29 cellular contexts compared by ENCODE assay signal in genomic region chr5:763998-764781, GRCh38. TPM values are rescaled to one million over a fixed set of nuclear protein-coding genes. Genes with fewer than 3 reads are reported as not detected.
DNase-seq lines count a peak whose midpoint lies in the region; ATAC-seq and TF ChIP-seq lines count a peak whose summit lies in the region.
"Had no signal": no experiment of that assay in that cellular context is flagged by ENCODE, and none has a peak within 500 bp of the region (broad histone marks: within the 10 kb centered on the region; RNA-seq: fewer than 3 reads in every experiment).

No MANE protein-coding gene starts in this region.

- no peaks in the 10 kb centered on the region for H3K4me1 Mint-ChIP-seq in activated CD4-positive, alpha-beta T cell treated with anti-CD3 and anti-CD28 coated beads, Interleukin-2, amount 10 ng/mL, durations not matched to agents 24 days and 14 days

- no CpG with 5 or more reads among the region's 31 CpGs for WGBS in trophoblast cell (ENCODE audit: extremely low coverage, insufficient coverage, insufficient read length)
- 90 to 98% methylated on average over 4 to 8 of the region's 31 CpGs for WGBS in gastroesophageal sphincter (ENCODE audit: low coverage in 1 of 2), 2 donors

- no peaks in the 10 kb centered on the region for H3K9me3 Mint-ChIP-seq in activated CD4-positive, alpha-beta T cell treated with anti-CD3 and anti-CD28 coated beads, Interleukin-2, amount 10 ng/mL, durations not matched to agents 24 days and 14 days
- H3K9me3 Mint-ChIP-seq: activated naive CD4-positive, alpha-beta T cell treated with anti-CD3 and anti-CD28 coated beads for 36 hours; neural crest cell; T-cell had no signal

- no peak overlapping the region for H3K4me3 Mint-ChIP-seq in activated CD4-positive, alpha-beta T cell treated with anti-CD3 and anti-CD28 coated beads, Interleukin-2, amount 10 ng/mL, durations not matched to agents 24 days and 14 days
- H3K4me3 Mint-ChIP-seq: activated naive CD4-positive, alpha-beta T cell treated with anti-CD3 and anti-CD28 coated beads for 36 hours; neural crest cell; T-cell had no signal

- H2AFZ ChIP-seq in trophoblast cell (ENCODE audit: insufficient read depth, low read length, poor library complexity) = no peak overlapping the region

- H3K27ac Mint-ChIP-seq in activated CD4-positive, alpha-beta T cell treated with anti-CD3 and anti-CD28 coated beads, Interleukin-2, amount 10 ng/mL, durations not matched to agents 24 days and 14 days = no peak overlapping the region
- H3K27ac Mint-ChIP-seq: activated naive CD4-positive, alpha-beta T cell treated with anti-CD3 and anti-CD28 coated beads for 36 hours had no signal

- no peak overlapping the region for H3K4ac ChIP-seq in trophoblast cell (ENCODE audit: low read depth, low read length)

- H3K9me3 ChIP-seq in trophoblast cell (ENCODE audit: insufficient read depth, low read depth, low read length) = peaks cover 34% of the 10 kb centered on the region
- H3K9me3 ChIP-seq in gastroesophageal sphincter = no peaks in the 10 kb centered on the region
- H3K9me3 ChIP-seq: psoas muscle, thoracic aorta had no signal

- no peak overlapping the region for H4K8ac ChIP-seq in trophoblast cell (ENCODE audit: low read depth, low read length)

- H2BK12ac ChIP-seq in trophoblast cell (ENCODE audit: low read length) = no peak overlapping the region

- H4K91ac ChIP-seq in trophoblast cell (ENCODE audit: low read depth, low read length) = no peak overlapping the region

- H3K4me2 ChIP-seq in trophoblast cell (ENCODE audit: low read length) = no peak overlapping the region

- intact Hi-C loops in activated CD4-positive, alpha-beta T cell treated with anti-CD3 and anti-CD28 coated beads, Interleukin-2, amount 10 ng/mL, durations not matched to agents 24 days and 14 days (cut with micrococcal nuclease) = no loop called here

- H3K27me3 ChIP-seq in trophoblast cell (ENCODE audit: insufficient read depth, low read length) = no peaks in the 10 kb centered on the region
- H3K27me3 ChIP-seq in gastroesophageal sphincter = no peaks in the 10 kb centered on the region
- H3K27me3 ChIP-seq: dorsolateral prefrontal cortex had no signal

- H3K4me3 ChIP-seq in coronary artery = no peak overlapping the region
- H3K4me3 ChIP-seq in trophoblast cell (ENCODE audit: low read depth, low read length) = no peak overlapping the region
- no peak overlapping the region for H3K4me3 ChIP-seq in gastroesophageal sphincter
- H3K4me3 ChIP-seq: dorsolateral prefrontal cortex, psoas muscle, thoracic aorta had no signal

- no peaks in the 10 kb centered on the region for H3K79me1 ChIP-seq in trophoblast cell (ENCODE audit: low read length)

- H3K23ac ChIP-seq in trophoblast cell (ENCODE audit: low read length) = no peak overlapping the region

- H4K12ac ChIP-seq in trophoblast cell (ENCODE audit: low read depth, low read length) = no peak overlapping the region

- no peak for ATAC-seq in gastroesophageal sphincter
- ATAC-seq: left ventricle myocardium superior, psoas muscle, T-cell had no signal

- H3K36me3 ChIP-seq in trophoblast cell (ENCODE audit: control insufficient read depth in 1 of 2, insufficient read depth in 2 of 2, low read length in 2 of 2) = no peaks in the 10 kb centered on the region
- H3K36me3 ChIP-seq in gastroesophageal sphincter = peaks cover 0 to 31% of the 10 kb centered on the region in 2 donors
- H3K36me3 ChIP-seq: thoracic aorta had no signal

- no peaks in the 10 kb centered on the region for H3K36me3 Mint-ChIP-seq in activated CD4-positive, alpha-beta T cell treated with anti-CD3 and anti-CD28 coated beads, Interleukin-2, amount 10 ng/mL, durations not matched to agents 24 days and 14 days (ENCODE audit: low read depth)

- no peak overlapping the region for H3K14ac ChIP-seq in trophoblast cell (ENCODE audit: low read length)

- no peak overlapping the region for H3K27ac ChIP-seq in coronary artery
- no peak overlapping the region for H3K27ac ChIP-seq in trophoblast cell (ENCODE audit: low read depth, low read length)
- H3K27ac ChIP-seq in gastroesophageal sphincter = no peak overlapping the region
- H3K27ac ChIP-seq: dorsolateral prefrontal cortex, psoas muscle, thoracic aorta had no signal

- no peak for TF ChIP-seq EP300 in gastroesophageal sphincter (IDR thresholded peaks at IDR 0.05)

- H2BK5ac ChIP-seq in trophoblast cell (ENCODE audit: low read depth, low read length, poor library complexity) = no peak overlapping the region

- H2AK5ac ChIP-seq in trophoblast cell (ENCODE audit: low read length) = no peak overlapping the region

- no peak for TF ChIP-seq POLR2A in gastroesophageal sphincter (IDR thresholded peaks at IDR 0.05)

- H3K18ac ChIP-seq in trophoblast cell (ENCODE audit: low read length) = no peak overlapping the region

- no peaks in the 10 kb centered on the region for H3K27me3 Mint-ChIP-seq in activated CD4-positive, alpha-beta T cell treated with anti-CD3 and anti-CD28 coated beads, Interleukin-2, amount 10 ng/mL, durations not matched to agents 24 days and 14 days
- H3K27me3 Mint-ChIP-seq: T-cell had no signal

- H2BK120ac ChIP-seq in trophoblast cell (ENCODE audit: insufficient read depth, low read length, poor library complexity) = no peak overlapping the region

- H3K9ac ChIP-seq in trophoblast cell (ENCODE audit: low read length) = peak overlapping the region; percentile 13

- H3K4me1 ChIP-seq in trophoblast cell (ENCODE audit: control insufficient read depth in 1 of 2, insufficient read depth in 2 of 2, low read length in 2 of 2) (peaks cover 1% of the 10 kb centered on the region in 2 experiments), gastroesophageal sphincter (peaks cover 0 to 14% (median 9%) of the 10 kb centered on the region in 3 donors)

- TF ChIP-seq CTCF in coronary artery (IDR thresholded peaks at IDR 0.05) (no peak), gastroesophageal sphincter (IDR thresholded peaks at IDR 0.05) (no peak)

- peak; percentile 52 for DNase-seq in activated CD4-positive, alpha-beta T cell treated with anti-CD3 and anti-CD28 coated beads, Interleukin-2, amount 10 ng/mL, durations not matched to agents 24 days and 14 days
- DNase-seq in activated CD4-positive, alpha-beta T cell treated with anti-CD3 and anti-CD28 coated beads for 48 hours = no peak
- DNase-seq in AG20443 (ENCODE audit: low spot score) (peak; percentile 9), coronary artery (ENCODE audit: low spot score) (peak; percentile 69), trophoblast cell (no peak), GDM1 (lab: John Stamatoyannopoulos, UW) (no peak), NCI-H1436 treated with DMSO at 0.1 percent for 48 hours (lab: John Stamatoyannopoulos, UW) (no peak)
- DNase-seq: activated naive CD4-positive, alpha-beta T cell treated with anti-CD3 and anti-CD28 coated beads for 36 hours; caudate nucleus; COR-L47; DND-41; GOT3; IMR-90; left ventricle myocardium superior; NCI-H1105 treated with DMSO at 0.1 percent for 48 hours; NCI-H446 treated with DMSO at 0.1 percent for 48 hours; OCI-M1; SHP77; small intestine; stimulated activated CD4-positive, alpha-beta T cell treated with anti-CD3 and anti-CD28 coated beads, Interleukin-2, amount 100 ng/mL, for 48 hours; stimulated activated naive CD4-positive, alpha-beta T cell had no signal

- no peaks in the 10 kb centered on the region for H3K79me2 ChIP-seq in trophoblast cell (ENCODE audit: control insufficient read depth, insufficient read depth, low read length, poor library complexity)

RNA-seq across cellular contexts. Expression of gene ZDHHC11B, which starts 20.3 kb away (rescaled TPM):
- not detected in 2 replicates for total RNA-seq in activated CD4-positive, alpha-beta T cell treated with anti-CD3 and anti-CD28 coated beads, Interleukin-2, amount 10 ng/mL, durations not matched to agents 24 days and 14 days
- 0.11 and 0.12 TPM in 2 replicates for polyA plus RNA-seq in trophoblast cell (2013)
- 10 to 100 TPM in 1 of 4 donors, 1 to 10 TPM in 3; 3.1 to 14.3 (median 6.9) TPM for total RNA-seq in gastroesophageal sphincter
- total RNA-seq: activated naive CD4-positive, alpha-beta T cell treated with anti-CD3 and anti-CD28 coated beads for 36 hours; endothelial cell of umbilical vein; IMR-90; M059J had no signal
- polyA plus RNA-seq: endothelial cell of umbilical vein had no signal

Comparison
In these comparisons a context has a peak if more than half of its experiments do, and no peak if none do; other contexts are left out.
1. DNase-seq: peak in activated CD4-positive, alpha-beta T cell treated with anti-CD3 and anti-CD28 coated beads, Interleukin-2, amount 10 ng/mL, durations not matched to agents 24 days and 14 days (single experiment), AG20443 (single experiment) and coronary artery (single experiment); none in activated CD4-positive, alpha-beta T cell treated with anti-CD3 and anti-CD28 coated beads for 48 hours (single experiment), trophoblast cell (0 of 2), GDM1 (single experiment) and NCI-H1436 treated with DMSO at 0.1 percent for 48 hours (single experiment).